8 cellular contexts compared by ENCODE assay signal in genomic region chr4:11805837-11806236, GRCh38.
DNase-seq lines count a peak whose midpoint lies in the region; ATAC-seq, FAIRE-seq and TF ChIP-seq lines count a peak whose summit lies in the region.

No MANE protein-coding gene starts in this region.

- H3K4me2 ChIP-seq in PC-9 = no peak overlapping the region

- H2AFZ ChIP-seq in PC-9 = no peak overlapping the region

- H3K27ac Mint-ChIP-seq in stimulated activated effector memory CD8-positive, alpha-beta T cell treated with anti-CD3 and anti-CD28 coated beads, Interleukin-12 subunit alpha, Interleukin-12 subunit beta, amount 100 ng/mL, for 72 hours = no peak overlapping the region

- H3K4me3 ChIP-seq in PC-9 (no peak overlapping the region), small intestine (ENCODE audit: low read depth in 1 of 2, low read length in 2 of 2) (no peak overlapping the region)

- H3K36me3 ChIP-seq in PC-9 (ENCODE audit: low read depth) = no peaks in the 10 kb centered on the region
- no peaks in the 10 kb centered on the region for H3K36me3 ChIP-seq in small intestine (ENCODE audit: control insufficient read depth in 2 of 2, insufficient read depth in 2 of 2, low read length in 2 of 2)

- BruUV-seq in PC-9 (replicated peaks; lab: Mats Ljungman, UMichigan) = no TSS peak

- H3K9me3 ChIP-seq in PC-9 (ENCODE audit: insufficient read depth, low read depth) (no peaks in the 10 kb centered on the region), small intestine (ENCODE audit: control insufficient read depth, low read depth) (no peaks in the 10 kb centered on the region)

- no peaks in the 10 kb centered on the region for H3K4me1 Mint-ChIP-seq in stimulated activated effector memory CD8-positive, alpha-beta T cell treated with anti-CD3 and anti-CD28 coated beads, Interleukin-12 subunit alpha, Interleukin-12 subunit beta, amount 100 ng/mL, for 72 hours

- H3K79me2 ChIP-seq in PC-9 (ENCODE audit: low read depth) = no peaks in the 10 kb centered on the region

- H3K4me1 ChIP-seq in PC-9 (replicated peaks; ENCODE audit: insufficient read depth) (no peaks in the 10 kb centered on the region), small intestine (ENCODE audit: control insufficient read depth in 2 of 2, insufficient read depth in 1 of 2, low read depth in 1 of 2, low read length in 1 of 2) (no peaks in the 10 kb centered on the region)

- POLR2A ChIA-PET in PC-9 (lab: Charles Lee; ENCODE audit: unreplicated experiment) = no interaction called here

- DNase-seq in COR-L47 (lab: John Stamatoyannopoulos, UW) (peak; percentile 16), PC-9 (no peak), foreskin melanocyte (peak; percentile 40), small intestine (peak; percentile 62)
- DNase-seq in stimulated activated naive CD4-positive, alpha-beta T cell (lab: John Stamatoyannopoulos, UW) = no peak
- no peak for DNase-seq in stimulated activated effector memory CD8-positive, alpha-beta T cell treated with anti-CD3 and anti-CD28 coated beads, Interleukin-12 subunit alpha, Interleukin-12 subunit beta, amount 100 ng/mL, for 72 hours (ENCODE audit: low spot score in 2 of 2)

- H3F3A ChIP-seq in PC-9 (ENCODE audit: insufficient read depth, low read depth) = no peaks in the 10 kb centered on the region

- no peaks in the 10 kb centered on the region for H4K20me1 ChIP-seq in PC-9 (ENCODE audit: insufficient read depth)

- H3K9me2 ChIP-seq in PC-9 (ENCODE audit: insufficient read depth) = no peaks in the 10 kb centered on the region

- WGBS in small intestine, 3 donors = 25 to 48% (median 30%) methylated on average over 1 of the region's 1 CpG

- TF ChIP-seq CTCF in PC-9 (conservative IDR thresholded peaks at IDR 0.05) = peak; percentile 61

- CTCF ChIA-PET in PC-9 (lab: Charles Lee) = interaction anchor here (0.6 kb wide), 1 partner anchor 289 kb away, joined by 6 read pairs; no protein-coding TSS in a partner anchor

- ATAC-seq in HG02759 (IDR thresholded peaks at IDR 0.05; ENCODE audit: unreplicated experiment) (peak; percentile 53), HG03520 (IDR thresholded peaks at IDR 0.05; ENCODE audit: unreplicated experiment) (no peak)
- no peak for ATAC-seq in stimulated activated effector memory CD8-positive, alpha-beta T cell treated with anti-CD3 and anti-CD28 coated beads, Interleukin-12 subunit alpha, Interleukin-12 subunit beta, amount 100 ng/mL, for 72 hours

- peak; percentile 68 for FAIRE-seq in small intestine (lab: Jason Lieb, UNC)

- no peaks in the 10 kb centered on the region for H3K36me3 Mint-ChIP-seq in stimulated activated effector memory CD8-positive, alpha-beta T cell treated with anti-CD3 and anti-CD28 coated beads, Interleukin-12 subunit alpha, Interleukin-12 subunit beta, amount 100 ng/mL, for 72 hours

- H3K27ac ChIP-seq in PC-9 = no peak overlapping the region
- H3K27ac ChIP-seq in small intestine (ENCODE audit: low read depth in 1 of 2, low read length in 1 of 2) = no peak overlapping the region

- H3K9me3 Mint-ChIP-seq in stimulated activated effector memory CD8-positive, alpha-beta T cell treated with anti-CD3 and anti-CD28 coated beads, Interleukin-12 subunit alpha, Interleukin-12 subunit beta, amount 100 ng/mL, for 72 hours = no peaks in the 10 kb centered on the region

- intact Hi-C loops in PC-9 (cut with micrococcal nuclease; ENCODE audit: unreplicated experiment) = no loop called here

- H3K4me3 Mint-ChIP-seq in stimulated activated effector memory CD8-positive, alpha-beta T cell treated with anti-CD3 and anti-CD28 coated beads, Interleukin-12 subunit alpha, Interleukin-12 subunit beta, amount 100 ng/mL, for 72 hours = no peak overlapping the region

- H3K27me3 ChIP-seq in PC-9 (ENCODE audit: insufficient read depth, low read depth) (no peaks in the 10 kb centered on the region), small intestine (ENCODE audit: control insufficient read depth in 2 of 2, insufficient read depth in 2 of 2, low read length in 2 of 2) (no peaks in the 10 kb centered on the region)

Comparison
In these comparisons a context has a peak if more than half of its experiments do, and no peak if none do; other contexts are left out.
1. DNase-seq: peak in COR-L47 (single experiment), foreskin melanocyte (single experiment) and small intestine (single experiment); none in PC-9 (0 of 2), stimulated activated naive CD4-positive, alpha-beta T cell (0 of 6) and stimulated activated effector memory CD8-positive, alpha-beta T cell treated with anti-CD3 and anti-CD28 coated beads, Interleukin-12 subunit alpha, Interleukin-12 subunit beta, amount 100 ng/mL, for 72 hours (0 of 2).